ENCODE assay signal across 32 cellular contexts in the genomic region with DNA sequence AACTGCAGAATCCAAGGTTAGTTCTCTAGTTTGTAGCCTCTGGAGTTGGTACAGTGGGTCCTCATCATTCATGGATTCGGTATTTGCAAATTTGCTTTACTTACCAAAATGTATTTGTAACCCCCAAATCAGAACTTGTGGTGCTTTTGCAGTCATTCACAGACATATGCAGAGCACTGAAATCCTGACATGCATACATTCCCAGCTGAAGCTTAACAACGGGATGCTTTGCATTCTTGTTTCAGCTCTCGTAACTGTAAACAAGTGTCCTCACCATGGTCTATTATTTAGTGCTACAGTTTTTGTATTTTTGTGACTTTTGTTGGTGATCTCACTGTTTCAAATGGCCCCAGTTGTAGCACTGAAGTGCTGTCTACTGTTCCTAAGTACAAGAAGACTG. TPM values are rescaled to one million over a fixed set of nuclear protein-coding genes. Genes with fewer than 3 reads are reported as not detected.
"Had no signal": no experiment of that assay in that cellular context is flagged by ENCODE, and none has a peak within 500 bp of the region (broad histone marks: within the 10 kb centered on the region; RNA-seq: fewer than 3 reads in every experiment).

No MANE protein-coding gene starts in this region.

- H2AFZ ChIP-seq: neural progenitor cell, parathyroid adenoma had no signal

- DNase-seq: colonic mucosa; effector CD8-positive, alpha-beta T cell; endodermal cell; foreskin fibroblast; gastrocnemius medialis; head of caudate nucleus; immature natural killer cell; left ventricle myocardium superior; lower lobe of right lung; mucosa of descending colon; naive B cell; stimulated activated CD4-positive, alpha-beta T cell treated with anti-CD3 and anti-CD28 coated beads, Interleukin-12 subunit alpha, Interleukin-12 subunit beta, amount 100 ng/mL, for 4 hours; stimulated activated CD4-positive, alpha-beta T cell treated with anti-CD3 and anti-CD28 coated beads, Interleukin-1b, Interleukin-23, amount 100 ng/mL, for 48 hours; stimulated activated CD4-positive, alpha-beta T cell treated with anti-CD3 and anti-CD28 coated beads, Interleukin-4, amount 100 ng/mL, for 1 hour; stimulated activated CD8-positive, alpha-beta memory T cell treated with anti-CD3 and anti-CD28 coated beads, Interleukin-4, amount 100 ng/mL, for 48 hours; stimulated activated naive CD4-positive, alpha-beta T cell; stimulated activated naive CD8-positive, alpha-beta T cell treated with anti-CD3 and anti-CD28 coated beads, Interleukin-15, amount 100 ng/mL, for 72 hours; transverse colon; upper lobe of right lung; uterus had no signal

- H3K27me3 ChIP-seq: colonic mucosa, neural progenitor cell, right atrium auricular region, transverse colon, uterus had no signal

- H3K36me3 Mint-ChIP-seq: immature natural killer cell; natural killer cell treated with Interleukin-12 subunit alpha and Interleukin-12 subunit beta and Interleukin-15 and Interleukin-18, amount 100 ng/mL, for 72 hours; neural progenitor cell had no signal

- H3K4me3 Mint-ChIP-seq: dendritic cell treated with granulocyte-macrophage colony-stimulating factor and Interleukin-4, amounts not matched to agents 40 ng/mL and 50 ng/mL, for 4 days; endodermal cell; immature natural killer cell; naive B cell; natural killer cell treated with Interleukin-12 subunit alpha and Interleukin-12 subunit beta and Interleukin-15 and Interleukin-18, amount 100 ng/mL, for 72 hours; neural progenitor cell; stimulated activated naive CD8-positive, alpha-beta T cell treated with anti-CD3 and anti-CD28 coated beads, Interleukin-15, amount 100 ng/mL, for 72 hours had no signal

- ATAC-seq: esophagus mucosa; gastrocnemius medialis; left ventricle myocardium superior; lower lobe of right lung; mucosa of descending colon; natural killer cell treated with Interleukin-12 subunit alpha and Interleukin-12 subunit beta and Interleukin-15 and Interleukin-18, amount 100 ng/mL, for 72 hours; sciatic nerve; stimulated activated naive CD8-positive, alpha-beta T cell treated with anti-CD3 and anti-CD28 coated beads, Interleukin-15, amount 100 ng/mL, for 72 hours; upper lobe of right lung had no signal

- H3K4me2 ChIP-seq: neural progenitor cell, smooth muscle cell had no signal

- H3K4me1 ChIP-seq: colonic mucosa, gastrocnemius medialis, lower lobe of right lung, neural progenitor cell, parathyroid adenoma, prostate gland, right atrium auricular region, suprapubic skin, transverse colon, upper lobe of right lung, uterus had no signal

- H3K27ac Mint-ChIP-seq: dendritic cell treated with granulocyte-macrophage colony-stimulating factor and Interleukin-4, amounts not matched to agents 40 ng/mL and 50 ng/mL, for 4 days; immature natural killer cell; natural killer cell treated with Interleukin-12 subunit alpha and Interleukin-12 subunit beta and Interleukin-15 and Interleukin-18, amount 100 ng/mL, for 72 hours; neural progenitor cell; stimulated activated naive CD8-positive, alpha-beta T cell treated with anti-CD3 and anti-CD28 coated beads, Interleukin-15, amount 100 ng/mL, for 72 hours had no signal

- H3K27ac ChIP-seq: colonic mucosa, epithelial cell of prostate, gastrocnemius medialis, lower lobe of right lung, neural progenitor cell, parathyroid adenoma, prostate gland, right atrium auricular region, suprapubic skin, transverse colon, upper lobe of right lung, uterus had no signal

- H3K4me1 Mint-ChIP-seq: immature natural killer cell; neural progenitor cell; stimulated activated naive CD8-positive, alpha-beta T cell treated with anti-CD3 and anti-CD28 coated beads, Interleukin-15, amount 100 ng/mL, for 72 hours had no signal

- H3K9me3 Mint-ChIP-seq: dendritic cell treated with granulocyte-macrophage colony-stimulating factor and Interleukin-4, amounts not matched to agents 40 ng/mL and 50 ng/mL, for 4 days; immature natural killer cell; naive B cell; natural killer cell treated with Interleukin-12 subunit alpha and Interleukin-12 subunit beta and Interleukin-15 and Interleukin-18, amount 100 ng/mL, for 72 hours; neural progenitor cell; stimulated activated naive CD8-positive, alpha-beta T cell treated with anti-CD3 and anti-CD28 coated beads, Interleukin-15, amount 100 ng/mL, for 72 hours had no signal

- H3K9me3 ChIP-seq: colonic mucosa, gastrocnemius medialis, lower lobe of right lung, mucosa of descending colon, prostate gland, right atrium auricular region, suprapubic skin, transverse colon, upper lobe of right lung, uterus had no signal

- H3K79me2 ChIP-seq: parathyroid adenoma had no signal

- H3K27me3 Mint-ChIP-seq: dendritic cell treated with granulocyte-macrophage colony-stimulating factor and Interleukin-4, amounts not matched to agents 40 ng/mL and 50 ng/mL, for 4 days; naive B cell had no signal

- H3K9ac ChIP-seq: neural progenitor cell, parathyroid adenoma had no signal

RNA-seq across cellular contexts. Expression of gene BEND4, which starts 16.1 kb away (rescaled TPM):
- total RNA-seq: gastrocnemius medialis, left ventricle myocardium superior, osteoblast, smooth muscle cell, suprapubic skin had no signal
